10 cellular contexts compared by ENCODE assay signal in genomic region chr6:109082178-109082577, GRCh38. TPM values are rescaled to one million over a fixed set of nuclear protein-coding genes. Genes with fewer than 3 reads are reported as not detected.
DNase-seq lines count a peak whose midpoint lies in the region; ATAC-seq, FAIRE-seq and TF ChIP-seq lines count a peak whose summit lies in the region.
"Had no signal": no experiment of that assay in that cellular context is flagged by ENCODE, and none has a peak within 500 bp of the region (broad histone marks: within the 10 kb centered on the region; RNA-seq: fewer than 3 reads in every experiment).

No MANE protein-coding gene starts in this region.

- ATAC-seq in HepG2, result peak; percentile 56; the same call in 2 of the 3 replicates
- ATAC-seq: CD8-positive, alpha-beta T cell had no signal

- no peak for TF ChIP-seq CTCF in AG10803 (conservative IDR thresholded peaks at IDR 0.05; ENCODE audit: low read length)
- peak; percentile 41 for TF ChIP-seq CTCF in Loucy (conservative IDR thresholded peaks at IDR 0.05; ENCODE audit: low read length)
- no peak for TF ChIP-seq CTCF in astrocyte of the spinal cord (IDR thresholded peaks at IDR 0.05; ENCODE audit: low read depth, low read length)
- TF ChIP-seq CTCF in HepG2 (CRISPR knock-in tag; IDR thresholded peaks at IDR 0.05), result no peak

- POLR2A ChIA-PET in HepG2 (lab: Yijun Ruan, JAX), result interaction anchor here (1.3 kb wide), 1 partner anchor 12 kb away, joined by 5 read pairs; the partner anchor contains the start of gene SESN1

- no TSS peak for BruUV-seq in HepG2 (replicated peaks; lab: Mats Ljungman, UMichigan)

- H4K20me1 ChIP-seq in Loucy (ENCODE audit: insufficient read depth, low read length, poor library complexity, severe bottlenecking) (no peaks in the 10 kb centered on the region), HepG2 (ENCODE audit: insufficient read depth, low read length) (no peaks in the 10 kb centered on the region)

- H3K27me3 Mint-ChIP-seq in activated CD4-positive, alpha-beta T cell treated with anti-CD3 and anti-CD28 coated beads, Interleukin-2, amount 10 ng/mL, durations not matched to agents 24 days and 14 days, result peaks cover 3% of the 10 kb centered on the region

- no peaks in the 10 kb centered on the region for H3K36me3 ChIP-seq in Loucy (ENCODE audit: insufficient read depth, low read length)
- 0 out of 5 replicates have a peak, but pooled peaks cover 0 to 5% of the 10 kb centered on the region in 2 experiments for H3K36me3 ChIP-seq in HepG2 (replicated peaks in 1 of 2; ENCODE audit: control insufficient read depth in 1 of 2, insufficient read depth in 2 of 2, low read length in 2 of 2)
- H3K36me3 ChIP-seq: adrenal gland had no signal

- TF ChIP-seq POLR2A in HepG2 (IDR thresholded peaks at IDR 0.05; ENCODE audit: insufficient read depth in 1 of 2, low read depth in 2 of 2, low read length in 2 of 2), result no peak

- WGBS in HepG2 (ENCODE audit: low lambda C conversion rate), result 80% methylated on average over 1 of the region's 1 CpG

- H3K4me1 Mint-ChIP-seq in activated CD4-positive, alpha-beta T cell treated with anti-CD3 and anti-CD28 coated beads, Interleukin-2, amount 10 ng/mL, durations not matched to agents 24 days and 14 days, result peaks cover under 1% of the 10 kb centered on the region

- H3K27ac ChIP-seq in HepG2 (ENCODE audit: extremely low read length, insufficient read depth, low read length), result no peak overlapping the region
- H3K27ac ChIP-seq: adrenal gland had no signal

- H3K79me2 ChIP-seq in Loucy (ENCODE audit: insufficient read depth, low read length), result peaks cover 16% of the 10 kb centered on the region; the same call in 1 of the 2 replicates
- H3K79me2 ChIP-seq in HepG2 (ENCODE audit: insufficient read depth, low read length), result no peaks in the 10 kb centered on the region

- H3K27me3 ChIP-seq in Loucy (ENCODE audit: insufficient read depth, low read length, poor library complexity, severe bottlenecking) (no peaks in the 10 kb centered on the region), HepG2 (ENCODE audit: control insufficient read depth in 1 of 2, insufficient read depth in 2 of 2, low read length in 2 of 2) (no peaks in the 10 kb centered on the region)
- H3K27me3 ChIP-seq: adrenal gland had no signal

- H3K9me3 Mint-ChIP-seq in activated CD4-positive, alpha-beta T cell treated with anti-CD3 and anti-CD28 coated beads, Interleukin-2, amount 10 ng/mL, durations not matched to agents 24 days and 14 days, result no peaks in the 10 kb centered on the region
- H3K9me3 Mint-ChIP-seq: CD8-positive, alpha-beta T cell had no signal

- in situ Hi-C loops in astrocyte of the spinal cord (cut with HindIII; ENCODE audit: low sequenced_read_pairs), result no loop called here
- in situ Hi-C loops in HepG2 (cut with HindIII; ENCODE audit: extremely low pct_ligation_motif_present, low pct_unique_long_range_greater_than_20kb), result no loop called here

- peak; percentile 46 for DNase-seq in AG10803 (ENCODE audit: low read depth)
- peak; percentile 8 for DNase-seq in astrocyte of the spinal cord (ENCODE audit: low read depth, low spot score)
- no peak for DNase-seq in HepG2 (ENCODE audit: low spot score)
- no peak for DNase-seq in occipital lobe (lab: John Stamatoyannopoulos, UW)
- no peak for DNase-seq in activated CD4-positive, alpha-beta T cell treated with anti-CD3 and anti-CD28 coated beads, Interleukin-2, amount 10 ng/mL, durations not matched to agents 24 days and 14 days
- no peak for DNase-seq in NCI-H524 treated with DMSO at 0.1 percent for 48 hours (lab: John Stamatoyannopoulos, UW)
- no peak for DNase-seq in stimulated activated naive CD4-positive, alpha-beta T cell (lab: John Stamatoyannopoulos, UW)
- DNase-seq: adrenal gland; CD8-positive, alpha-beta T cell had no signal

- no peak overlapping the region for H3K4me3 Mint-ChIP-seq in activated CD4-positive, alpha-beta T cell treated with anti-CD3 and anti-CD28 coated beads, Interleukin-2, amount 10 ng/mL, durations not matched to agents 24 days and 14 days
- H3K4me3 Mint-ChIP-seq: CD8-positive, alpha-beta T cell had no signal

- H2AFZ ChIP-seq in Loucy (ENCODE audit: low read length), result no peak overlapping the region
- no peak overlapping the region for H2AFZ ChIP-seq in HepG2 (ENCODE audit: low read length)

- TF ChIP-seq EP300 in HepG2 (IDR thresholded peaks at IDR 0.05; ENCODE audit: low read depth in 2 of 2, low read length in 2 of 2) (no peak), HepG2 (CRISPR knock-in tag; IDR thresholded peaks at IDR 0.05; ENCODE audit: borderline replicate concordance) (no peak)

- no peaks in the 10 kb centered on the region for H3K9me2 ChIP-seq in Loucy (replicated peaks; ENCODE audit: low read depth, low read length)

- no peaks in the 10 kb centered on the region for H3F3A ChIP-seq in Loucy (ENCODE audit: low read depth)

- H3K36me3 Mint-ChIP-seq in activated CD4-positive, alpha-beta T cell treated with anti-CD3 and anti-CD28 coated beads, Interleukin-2, amount 10 ng/mL, durations not matched to agents 24 days and 14 days (ENCODE audit: low read depth), result peaks cover under 1% of the 10 kb centered on the region

- H3K9me3 ChIP-seq in Loucy (ENCODE audit: insufficient read depth, low read depth, low read length) (no peaks in the 10 kb centered on the region), HepG2 (ENCODE audit: low read length) (no peaks in the 10 kb centered on the region)
- H3K9me3 ChIP-seq: adrenal gland had no signal

- CTCF ChIA-PET in HepG2 (lab: Yijun Ruan, JAX; ENCODE audit: low intra/inter-chr PET ratio, low total read pairs), result no interaction called here

- H3K27ac Mint-ChIP-seq in activated CD4-positive, alpha-beta T cell treated with anti-CD3 and anti-CD28 coated beads, Interleukin-2, amount 10 ng/mL, durations not matched to agents 24 days and 14 days, result no peak overlapping the region
- H3K27ac Mint-ChIP-seq: CD8-positive, alpha-beta T cell had no signal

- H3K9ac ChIP-seq in Loucy (ENCODE audit: low read depth, low read length, poor library complexity, severe bottlenecking) (no peak overlapping the region), HepG2 (ENCODE audit: insufficient read depth, low read depth, low read length) (no peak overlapping the region)

- H3K4me1 ChIP-seq in Loucy (ENCODE audit: insufficient read depth, low read length, poor library complexity, severe bottlenecking) (peaks cover 46% of the 10 kb centered on the region), HepG2 (ENCODE audit: insufficient read depth, low read length) (peaks cover 13% of the 10 kb centered on the region)

- H3K4me2 ChIP-seq in Loucy (ENCODE audit: low read depth, low read length, poor library complexity, severe bottlenecking), result peak overlapping the region; percentile 9
- no peak overlapping the region for H3K4me2 ChIP-seq in HepG2 (ENCODE audit: low read depth, low read length)

- no peak for TF ChIP-seq RAD21 in HepG2 (CRISPR knock-in tag; IDR thresholded peaks at IDR 0.05)

- H3K4me3 ChIP-seq in AG10803 (ENCODE audit: low read length) (no peak overlapping the region), Loucy (ENCODE audit: low read length, poor library complexity, severe bottlenecking) (no peak overlapping the region), astrocyte of the spinal cord (ENCODE audit: low read depth, low read length) (no peak overlapping the region), HepG2 (replicated peaks in 1 of 3; ENCODE audit: insufficient read depth in 1 of 3, low read depth in 2 of 3, low read length in 3 of 3) (no peak overlapping the region)
- H3K4me3 ChIP-seq: adrenal gland had no signal

- FAIRE-seq in HepG2 (lab: Jason Lieb, UNC), result no peak

- intact Hi-C loops in HepG2 (cut with micrococcal nuclease; ENCODE audit: unreplicated experiment), result no loop called here
- intact Hi-C loops in activated CD4-positive, alpha-beta T cell treated with anti-CD3 and anti-CD28 coated beads, Interleukin-2, amount 10 ng/mL, durations not matched to agents 24 days and 14 days (cut with micrococcal nuclease), result no loop called here

RNA-seq across cellular contexts. Expression of gene SESN1, which starts 12.5 kb away (rescaled TPM):
- total RNA-seq in HepG2 (2016; rRNA removed; fragmentation: Illumina TruSeq; extraction: Trizol) (44.7 and 52.1 TPM in 2 replicates), occipital lobe (38.8 TPM)
- total RNA-seq in HepG2 (2016; cell fraction: cytosol; rRNA removed; fragmentation: Illumina TruSeq; extraction: Trizol; ENCODE audit: low read depth), result 5.9 and 6.4 TPM in 2 replicates
- total RNA-seq in HepG2 (2016; cell fraction: insoluble cytoplasmic fraction; rRNA removed; fragmentation: Illumina TruSeq; extraction: Trizol), result 44.0 and 53.7 TPM in 2 replicates
- total RNA-seq in HepG2 (2016; cell fraction: membrane; rRNA removed; fragmentation: Illumina TruSeq; extraction: Trizol), result 18.5 and 19.2 TPM in 2 replicates
- 41.0 and 44.1 TPM in 2 replicates for total RNA-seq in HepG2 (2016; cell fraction: nucleus; rRNA removed; fragmentation: Illumina TruSeq; extraction: Trizol)
- 20.6 and 24.9 TPM in 2 replicates for polyA plus RNA-seq in HepG2 (2011; rRNA removed)
- 8.7 and 12.4 TPM in 2 replicates for polyA plus RNA-seq in HepG2 (2011; cell fraction: cytosol; rRNA removed)
- polyA plus RNA-seq in HepG2 (2011; cell fraction: nucleus; rRNA removed), result 18.6 and 19.8 TPM in 2 replicates
- polyA plus RNA-seq in HepG2 (2012), result 16.9 and 20.3 TPM in 2 replicates
- 3.6 TPM in 2 replicates for polyA plus RNA-seq in HepG2 (2016; cell fraction: cytosol; fragmentation: Illumina TruSeq; extraction: Trizol; ENCODE audit: low read depth)
- polyA plus RNA-seq in HepG2 (2016; cell fraction: insoluble cytoplasmic fraction; fragmentation: Illumina TruSeq; extraction: Trizol; ENCODE audit: low read depth), result 46.8 and 47.5 TPM in 2 replicates
- polyA plus RNA-seq in HepG2 (2016; cell fraction: membrane; fragmentation: Illumina TruSeq; extraction: Trizol; ENCODE audit: low read depth), result 9.9 and 10.9 TPM in 2 replicates
- polyA plus RNA-seq in HepG2 (2016; cell fraction: nucleus; fragmentation: Illumina TruSeq; extraction: Trizol; ENCODE audit: insufficient read depth, low read depth), result 40.6 and 43.2 TPM in 2 replicates
- 15.1 and 39.9 TPM in 2 replicates for polyA minus RNA-seq in HepG2 (2011; rRNA and poly(A)+ RNA removed; ENCODE audit: low replicate concordance)
- polyA minus RNA-seq in HepG2 (2011; cell fraction: cytosol; rRNA and poly(A)+ RNA removed), result 14.2 and 14.6 TPM in 2 replicates
- 66.0 and 72.1 TPM in 2 replicates for polyA minus RNA-seq in HepG2 (2011; cell fraction: nucleus; rRNA and poly(A)+ RNA removed)
- total RNA-seq in activated CD4-positive, alpha-beta T cell treated with anti-CD3 and anti-CD28 coated beads, Interleukin-2, amount 10 ng/mL, durations not matched to agents 24 days and 14 days, result 9.3 and 11.5 TPM in 2 replicates

RNA-seq across cellular contexts. Expression of gene CEP57L1, which starts 13.1 kb away (rescaled TPM):
- total RNA-seq in HepG2 (2016; rRNA removed; fragmentation: Illumina TruSeq; extraction: Trizol) (15.5 and 20.7 TPM in 2 replicates), occipital lobe (92.6 TPM)
- 20.5 and 21.1 TPM in 2 replicates for total RNA-seq in HepG2 (2016; cell fraction: cytosol; rRNA removed; fragmentation: Illumina TruSeq; extraction: Trizol; ENCODE audit: low read depth)
- total RNA-seq in HepG2 (2016; cell fraction: insoluble cytoplasmic fraction; rRNA removed; fragmentation: Illumina TruSeq; extraction: Trizol), result 16.4 and 22.3 TPM in 2 replicates
- 12.0 and 13.3 TPM in 2 replicates for total RNA-seq in HepG2 (2016; cell fraction: membrane; rRNA removed; fragmentation: Illumina TruSeq; extraction: Trizol)
- total RNA-seq in HepG2 (2016; cell fraction: nucleus; rRNA removed; fragmentation: Illumina TruSeq; extraction: Trizol), result 12.7 and 13.1 TPM in 2 replicates
- 5.5 and 7.7 TPM in 2 replicates for polyA plus RNA-seq in HepG2 (2011; rRNA removed)
- polyA plus RNA-seq in HepG2 (2011; cell fraction: cytosol; rRNA removed), result 2.6 TPM in 2 replicates
- 3.6 and 5.3 TPM in 2 replicates for polyA plus RNA-seq in HepG2 (2011; cell fraction: nucleus; rRNA removed)
- 3.4 and 6.8 TPM in 2 replicates for polyA plus RNA-seq in HepG2 (2012)
- 1.7 and 3.0 TPM in 2 replicates for polyA plus RNA-seq in HepG2 (2016; cell fraction: cytosol; fragmentation: Illumina TruSeq; extraction: Trizol; ENCODE audit: low read depth)
- 15.9 and 16.9 TPM in 2 replicates for polyA plus RNA-seq in HepG2 (2016; cell fraction: insoluble cytoplasmic fraction; fragmentation: Illumina TruSeq; extraction: Trizol; ENCODE audit: low read depth)
- polyA plus RNA-seq in HepG2 (2016; cell fraction: membrane; fragmentation: Illumina TruSeq; extraction: Trizol; ENCODE audit: low read depth), result 4.1 and 4.6 TPM in 2 replicates
- polyA plus RNA-seq in HepG2 (2016; cell fraction: nucleus; fragmentation: Illumina TruSeq; extraction: Trizol; ENCODE audit: insufficient read depth, low read depth), result 9.7 and 9.9 TPM in 2 replicates
- polyA minus RNA-seq in HepG2 (2011; rRNA and poly(A)+ RNA removed; ENCODE audit: low replicate concordance), result 3.1 and 14.4 TPM in 2 replicates
- 6.2 and 6.4 TPM in 2 replicates for polyA minus RNA-seq in HepG2 (2011; cell fraction: cytosol; rRNA and poly(A)+ RNA removed)
- polyA minus RNA-seq in HepG2 (2011; cell fraction: nucleus; rRNA and poly(A)+ RNA removed), result 15.9 and 20.3 TPM in 2 replicates
- total RNA-seq in activated CD4-positive, alpha-beta T cell treated with anti-CD3 and anti-CD28 coated beads, Interleukin-2, amount 10 ng/mL, durations not matched to agents 24 days and 14 days, result 14.2 and 15.3 TPM in 2 replicates

Comparison
In these comparisons a context has a peak if more than half of its experiments do, and no peak if none do; other contexts are left out.
1. DNase-seq: peak in AG10803 (single experiment) and astrocyte of the spinal cord (single experiment); none in HepG2 (single experiment), occipital lobe (single experiment), activated CD4-positive, alpha-beta T cell treated with anti-CD3 and anti-CD28 coated beads, Interleukin-2, amount 10 ng/mL, durations not matched to agents 24 days and 14 days (single experiment), NCI-H524 treated with DMSO at 0.1 percent for 48 hours (single experiment) and stimulated activated naive CD4-positive, alpha-beta T cell (0 of 6).